ENCODE assay signal across 13 cellular contexts in genomic region chr17:74200112-74200511, GRCh38.
"Had no signal": no experiment of that assay in that cellular context is flagged by ENCODE, and none has a peak within 500 bp of the region (broad histone marks: within the 10 kb centered on the region; RNA-seq: fewer than 3 reads in every experiment).

No MANE protein-coding gene starts in this region.

- H3K4me3 Mint-ChIP-seq: activated naive CD4-positive, alpha-beta T cell treated with anti-CD3 and anti-CD28 coated beads, Interleukin-2, amount 10 ng/mL, durations not matched to agents 7 days and 5 days; activated T-helper 1 cell treated with anti-CD3 and anti-CD28 coated beads, Interleukin-12 subunit alpha, Interleukin-12 subunit beta, Interleukin-2, Interleukin-4 antibody, amounts not matched to agents 30 ng/mL and 10 ng/mL and 1 ng/mL, durations not matched to agents 14 hours and 24 hours and 36 hours; effector memory CD8-positive, alpha-beta T cell; T-helper 2 cell treated with Interferon-gamma antibody and Interleukin-4, amounts not matched to agents 5 μg/mL and 100 μg/mL, for 36 hours had no signal

- FAIRE-seq: astrocyte had no signal

- H3K9me3 Mint-ChIP-seq: activated naive CD4-positive, alpha-beta T cell treated with anti-CD3 and anti-CD28 coated beads, Interleukin-2, amount 10 ng/mL, durations not matched to agents 7 days and 5 days; activated T-helper 1 cell treated with anti-CD3 and anti-CD28 coated beads, Interleukin-12 subunit alpha, Interleukin-12 subunit beta, Interleukin-2, Interleukin-4 antibody, amounts not matched to agents 30 ng/mL and 10 ng/mL and 1 ng/mL, durations not matched to agents 14 hours and 24 hours and 36 hours; effector memory CD8-positive, alpha-beta T cell; immature natural killer cell; neural crest cell; T-helper 2 cell treated with Interferon-gamma antibody and Interleukin-4, amounts not matched to agents 5 μg/mL and 100 μg/mL, for 36 hours had no signal

- H3K36me3 ChIP-seq: transverse colon had no signal

- DNase-seq: amniotic stem cell had no signal

- H3K27ac ChIP-seq: brain microvascular endothelial cell, coronary artery, gastroesophageal sphincter, transverse colon had no signal

- H3K4me3 ChIP-seq: gastroesophageal sphincter, transverse colon had no signal

- H3K27ac Mint-ChIP-seq: activated naive CD4-positive, alpha-beta T cell treated with anti-CD3 and anti-CD28 coated beads, Interleukin-2, amount 10 ng/mL, durations not matched to agents 7 days and 5 days; activated T-helper 1 cell treated with anti-CD3 and anti-CD28 coated beads, Interleukin-12 subunit alpha, Interleukin-12 subunit beta, Interleukin-2, Interleukin-4 antibody, amounts not matched to agents 30 ng/mL and 10 ng/mL and 1 ng/mL, durations not matched to agents 14 hours and 24 hours and 36 hours; effector memory CD8-positive, alpha-beta T cell; immature natural killer cell; T-helper 2 cell treated with Interferon-gamma antibody and Interleukin-4, amounts not matched to agents 5 μg/mL and 100 μg/mL, for 36 hours had no signal

- H3K9me3 ChIP-seq: gastroesophageal sphincter, spleen, transverse colon had no signal
